Comparison of ENCODE assay signal across 1 cellular context in genomic region chr3:185824467-185825378, GRCh38.
TF ChIP-seq lines count a peak whose summit lies in the region.

Gene IGF2BP2 (minus strand): TSS chr3:185825042. CDS start chr3:185824960, 82 bp downstream.

TF ChIP-seq in HepG2, 621 proteins besides CTCF, POLR2A, EP300 and RAD21 (continued from another document and continues in another):
- TF ChIP-seq HBP1 (CRISPR knock-in tag; IDR thresholded peaks at IDR 0.05; ENCODE audit: low read depth) (peak; percentile 62; the same call in 1 of the 2 replicates), PAF1 (CRISPR knock-in tag; IDR thresholded peaks at IDR 0.05) (no peak), ZBTB42 (CRISPR knock-in tag; IDR thresholded peaks at IDR 0.05) (0 out of 2 replicates have a peak, but pooled peaks have one; percentile 14), ZSCAN20 (CRISPR knock-in tag; IDR thresholded peaks at IDR 0.05; ENCODE audit: borderline replicate concordance) (0 out of 2 replicates have a peak, but pooled peaks have one; percentile 81), ELF3 (CRISPR knock-in tag; IDR thresholded peaks at IDR 0.05) (0 out of 2 replicates have a peak, but pooled peaks have one; percentile 6), ZNF280D (CRISPR knock-in tag; IDR thresholded peaks at IDR 0.05) (no peak), UBTF (CRISPR knock-in tag; IDR thresholded peaks at IDR 0.05) (peak; percentile 89), ZBTB7B (CRISPR knock-in tag; IDR thresholded peaks at IDR 0.05) (peak; percentile 86), SOX6 (IDR thresholded peaks at IDR 0.05) (no peak), SOX6 (CRISPR knock-in tag; IDR thresholded peaks at IDR 0.05) (peak; percentile 37), KDM5B (CRISPR knock-in tag; IDR thresholded peaks at IDR 0.05; ENCODE audit: borderline replicate concordance) (peak; percentile 47; the same call in 1 of the 2 replicates), AGO1 (IDR thresholded peaks at IDR 0.05; ENCODE audit: low read depth, low read length, poor library complexity, severe bottlenecking) (peak; percentile 76), MXI1 (IDR thresholded peaks at IDR 0.05; ENCODE audit: borderline replicate concordance, low read depth, low read length) (0 out of 3 replicates have a peak, but pooled peaks have one; percentile 35), SMARCE1 (IDR thresholded peaks at IDR 0.05; ENCODE audit: borderline replicate concordance) (no peak), KLF6 (CRISPR knock-in tag; IDR thresholded peaks at IDR 0.05) (peak; percentile 76), ZBTB10 (CRISPR knock-in tag; IDR thresholded peaks at IDR 0.05; ENCODE audit: borderline replicate concordance) (peak; percentile 97), ZNF546 (CRISPR knock-in tag; conservative IDR thresholded peaks at IDR 0.05) (peak; percentile 2; the same call in 1 of the 2 replicates), ZNF788 (CRISPR knock-in tag; IDR thresholded peaks at IDR 0.05; ENCODE audit: borderline replicate concordance) (peak; percentile 40; the same call in 1 of the 2 replicates), ZSCAN21 (CRISPR knock-in tag; IDR thresholded peaks at IDR 0.05; ENCODE audit: borderline replicate concordance) (peak; percentile 61; the same call in 1 of the 2 replicates), GATAD1 (CRISPR knock-in tag; IDR thresholded peaks at IDR 0.05) (no peak), ARID4A (CRISPR knock-in tag; IDR thresholded peaks at IDR 0.05; ENCODE audit: borderline replicate concordance) (peak; percentile 38; the same call in 1 of the 2 replicates), ZNF30 (CRISPR knock-in tag; IDR thresholded peaks at IDR 0.05) (no peak), KLF11 (CRISPR knock-in tag; IDR thresholded peaks at IDR 0.05) (0 out of 2 replicates have a peak, but pooled peaks have one; percentile 23), RFXANK (CRISPR knock-in tag; IDR thresholded peaks at IDR 0.05) (no peak), SP2 (CRISPR knock-in tag; IDR thresholded peaks at IDR 0.05) (0 out of 2 replicates have a peak, but pooled peaks have one; percentile 12), MXD3 (CRISPR knock-in tag; IDR thresholded peaks at IDR 0.05) (0 out of 2 replicates have a peak, but pooled peaks have one; percentile 56), NR2C2 (CRISPR knock-in tag; IDR thresholded peaks at IDR 0.05; ENCODE audit: borderline replicate concordance) (no peak), MED13 (CRISPR knock-in tag; IDR thresholded peaks at IDR 0.05) (peak; percentile 64; the same call in 1 of the 2 replicates), IRF2 (CRISPR knock-in tag; IDR thresholded peaks at IDR 0.05) (peak; percentile 24; the same call in 1 of the 2 replicates), FOXK1 (CRISPR knock-in tag; IDR thresholded peaks at IDR 0.05; ENCODE audit: borderline replicate concordance, low read depth) (0 out of 2 replicates have a peak, but pooled peaks have one; percentile 9), RBFOX2 (IDR thresholded peaks at IDR 0.05; ENCODE audit: low read depth, low read length) (peak; percentile 82), ZNF747 (CRISPR knock-in tag; IDR thresholded peaks at IDR 0.05; ENCODE audit: borderline replicate concordance) (peak; percentile 28), FOXM1 (CRISPR knock-in tag; IDR thresholded peaks at IDR 0.05) (no peak), ARID5B (CRISPR knock-in tag; IDR thresholded peaks at IDR 0.05) (peak; percentile 30)
